In genomic region chr3:27971600-27971999, GRCh38 we compare ENCODE assay signal across 24 cellular contexts.
"Had no signal": no experiment of that assay in that cellular context is flagged by ENCODE, and none has a peak within 500 bp of the region (broad histone marks: within the 10 kb centered on the region; RNA-seq: fewer than 3 reads in every experiment).

No MANE protein-coding gene starts in this region.

- H3K27ac Mint-ChIP-seq: activated B cell treated with CpG ODN at 0.5 μM for 24 hours; activated CD4-positive, alpha-beta T cell treated with anti-CD3 and anti-CD28 coated beads, Interleukin-2, amount 10 ng/mL, durations not matched to agents 24 days and 14 days; activated naive CD4-positive, alpha-beta T cell treated with anti-CD3 and anti-CD28 coated beads, Interleukin-2, amount 50 U/mL, for 72 hours; activated naive CD8-positive, alpha-beta T cell treated with anti-CD3 and anti-CD28 coated beads, Interleukin-2, amount 50 U/mL, for 24 hours; brain; T-helper 17 cell had no signal

- DNase-seq: activated B cell treated with CpG ODN at 0.5 μM for 24 hours; activated CD4-positive, alpha-beta T cell treated with anti-CD3 and anti-CD28 coated beads for 1 hour; activated CD4-positive, alpha-beta T cell treated with anti-CD3 and anti-CD28 coated beads, Interleukin-2, amount 10 ng/mL, durations not matched to agents 24 days and 14 days; activated CD4-positive, alpha-beta T cell treated with anti-CD3 and anti-CD28 coated beads, Interleukin-2, amount 50 U/mL, for 48 hours; activated CD8-positive, alpha-beta memory T cell treated with anti-CD3 and anti-CD28 coated beads for 24 hours; activated effector memory CD4-positive, alpha-beta T cell treated with anti-CD3 and anti-CD28 coated beads, Interleukin-2, amount 50 U/mL, for 16 hours; activated naive CD4-positive, alpha-beta T cell treated with Interleukin-2 at 50 U/mL for 16 hours; activated naive CD8-positive, alpha-beta T cell treated with anti-CD3 and anti-CD28 coated beads, Interleukin-2, amount 50 U/mL, for 24 hours; activated T-cell treated with anti-CD3 and anti-CD28 coated beads, Interleukin-2, amount 50 U/mL, for 4 hours; amygdala; cerebellar nuclear complex; MM.1S; NCI-H1105; NCI-H1436; NCI-H1694 treated with DMSO at 0.1 percent for 48 hours; NCI-H2029 treated with DMSO at 0.1 percent for 48 hours; NCI-H446; NCI-H526; PC-9; SHP77 treated with DMSO at 0.1 percent for 48 hours; T-helper 17 cell; T-helper 9 cell had no signal

- H3K27ac ChIP-seq: PC-9 had no signal

- H3K4me3 ChIP-seq: PC-9 had no signal

- H3K4me3 Mint-ChIP-seq: activated B cell treated with CpG ODN at 0.5 μM for 24 hours; activated CD4-positive, alpha-beta T cell treated with anti-CD3 and anti-CD28 coated beads, Interleukin-2, amount 10 ng/mL, durations not matched to agents 24 days and 14 days; activated naive CD8-positive, alpha-beta T cell treated with anti-CD3 and anti-CD28 coated beads, Interleukin-2, amount 50 U/mL, for 24 hours; activated T-cell treated with anti-CD3 and anti-CD28 coated beads, Interleukin-2, amount 50 U/mL, for 4 hours; brain; T-helper 17 cell had no signal

- H3K4me1 Mint-ChIP-seq: activated B cell treated with CpG ODN at 0.5 μM for 24 hours; activated CD4-positive, alpha-beta T cell treated with anti-CD3 and anti-CD28 coated beads, Interleukin-2, amount 10 ng/mL, durations not matched to agents 24 days and 14 days; brain; T-helper 17 cell had no signal

- H3K9me3 Mint-ChIP-seq: activated B cell treated with CpG ODN at 0.5 μM for 24 hours; activated naive CD8-positive, alpha-beta T cell treated with anti-CD3 and anti-CD28 coated beads, Interleukin-2, amount 50 U/mL, for 24 hours; activated T-cell treated with anti-CD3 and anti-CD28 coated beads, Interleukin-2, amount 50 U/mL, for 4 hours had no signal

- ATAC-seq: activated naive CD4-positive, alpha-beta T cell treated with anti-CD3 and anti-CD28 coated beads, Interleukin-2, amount 50 U/mL, for 72 hours; activated naive CD8-positive, alpha-beta T cell treated with anti-CD3 and anti-CD28 coated beads, Interleukin-2, amount 50 U/mL, for 24 hours; activated T-cell treated with anti-CD3 and anti-CD28 coated beads, Interleukin-2, amount 50 U/mL, for 4 hours; T-helper 17 cell had no signal

- H3K27me3 Mint-ChIP-seq: activated B cell treated with CpG ODN at 0.5 μM for 24 hours; activated CD4-positive, alpha-beta T cell treated with anti-CD3 and anti-CD28 coated beads, Interleukin-2, amount 10 ng/mL, durations not matched to agents 24 days and 14 days; activated naive CD8-positive, alpha-beta T cell treated with anti-CD3 and anti-CD28 coated beads, Interleukin-2, amount 50 U/mL, for 24 hours had no signal

- H3K36me3 Mint-ChIP-seq: activated naive CD4-positive, alpha-beta T cell treated with anti-CD3 and anti-CD28 coated beads, Interleukin-2, amount 50 U/mL, for 72 hours; brain had no signal
